Comparison of ENCODE assay signal across 8 cellular contexts in genomic region chr15:74783072-74783807, GRCh38. TPM values are rescaled to one million over a fixed set of nuclear protein-coding genes. Genes with fewer than 3 reads are reported as not detected.
DNase-seq lines count a peak whose midpoint lies in the region; ATAC-seq, FAIRE-seq and TF ChIP-seq lines count a peak whose summit lies in the region.

No MANE protein-coding gene starts in this region.

- peak; percentile 38 for DNase-seq in A673 (ENCODE audit: low spot score)
- no peak for DNase-seq in GM19239 (ENCODE audit: insufficient read length, low spot score)
- peak; percentile 64 for DNase-seq in endodermal cell
- DNase-seq in naive thymus-derived CD8-positive, alpha-beta T cell = no peak
- no peak for DNase-seq in cerebellar nuclear complex (lab: John Stamatoyannopoulos, UW)
- DNase-seq in globus pallidus (ENCODE audit: low spot score) = no peak
- DNase-seq in NCI-H2029 (lab: John Stamatoyannopoulos, UW) = no peak

- peaks cover 4% of the 10 kb centered on the region for H3K36me3 Mint-ChIP-seq in endodermal cell (ENCODE audit: low read depth)
- peaks cover 0 to 3% (median 0%) of the 10 kb centered on the region in 3 donors for H3K36me3 Mint-ChIP-seq in naive thymus-derived CD8-positive, alpha-beta T cell

- H3K36me3 ChIP-seq in A673 (ENCODE audit: insufficient read depth, low read length, poor library complexity, severe bottlenecking) (peaks cover 1% of the 10 kb centered on the region), endodermal cell (ENCODE audit: control insufficient read depth, insufficient read depth, low read length) (peaks cover 14% of the 10 kb centered on the region)

- peak overlapping the region; percentile 58 for H3K27ac Mint-ChIP-seq in endodermal cell
- peak overlapping the region; percentile 86 to 99 (median 94) for H3K27ac Mint-ChIP-seq in naive thymus-derived CD8-positive, alpha-beta T cell

- ATAC-seq in SK-N-SH treated with all-trans-retinoic acid at 6 μM for 48 hours = peak; percentile 54
- ATAC-seq in naive thymus-derived CD8-positive, alpha-beta T cell = no peak

- TF ChIP-seq CTCF in A673 (conservative IDR thresholded peaks at IDR 0.05; ENCODE audit: low read depth, low read length) (no peak), endodermal cell (conservative IDR thresholded peaks at IDR 0.05) (no peak)

- H3K9ac ChIP-seq in endodermal cell (ENCODE audit: extremely low read depth, low read length, poor library complexity, severe bottlenecking) = peak overlapping the region; percentile 62

- H3K27me3 ChIP-seq in A673 (replicated peaks; ENCODE audit: insufficient read depth, low read depth, low read length, poor library complexity) (no peaks in the 10 kb centered on the region), endodermal cell (ENCODE audit: control insufficient read depth, insufficient read depth, low read length, poor library complexity, severe bottlenecking) (no peaks in the 10 kb centered on the region)

- POLR2A ChIA-PET in A673 (lab: Charles Lee; ENCODE audit: low non-redundant PET) = no interaction called here
- POLR2A ChIA-PET in naive thymus-derived CD8-positive, alpha-beta T cell (lab: Charles Lee) = interaction anchor here (1.1 to 32.7 kb wide), 8 partner anchors 0 to 669 kb away, joined by 3 to 1300 read pairs (median 8); partner anchors contain the start of genes CSK, SIN3A and ULK3

- peak; percentile 66 for FAIRE-seq in GM19239 (lab: Jason Lieb, UNC)

- peaks cover 61% of the 10 kb centered on the region for H3K4me1 ChIP-seq in A673 (ENCODE audit: insufficient read depth, low read length, poor library complexity, severe bottlenecking)
- H3K4me1 ChIP-seq in endodermal cell (ENCODE audit: control insufficient read depth, insufficient read depth, low read length) = peaks cover 6% of the 10 kb centered on the region

- H3K27me3 Mint-ChIP-seq in endodermal cell (ENCODE audit: insufficient read depth) = peaks cover 16% of the 10 kb centered on the region
- peaks cover 0 to 2% (median 0%) of the 10 kb centered on the region in 5 donors for H3K27me3 Mint-ChIP-seq in naive thymus-derived CD8-positive, alpha-beta T cell

- intact Hi-C loops in A673 (cut with micrococcal nuclease; ENCODE audit: unreplicated experiment) = no loop called here

- H3K4me3 Mint-ChIP-seq in endodermal cell = peak overlapping the region; percentile 80
- peak overlapping the region; percentile 85 to 97 (median 93) for H3K4me3 Mint-ChIP-seq in naive thymus-derived CD8-positive, alpha-beta T cell

- BruUV-seq in A673 (replicated peaks; lab: Mats Ljungman, UMichigan) = no TSS peak

- 41 to 49% methylated on average over 8 to 13 of the region's 13 CpGs for WGBS in endodermal cell (ENCODE audit: insufficient coverage in 1 of 2, insufficient read length in 1 of 2), 2 experiments

- H3K4me1 Mint-ChIP-seq in endodermal cell = peaks cover 26% of the 10 kb centered on the region
- H3K4me1 Mint-ChIP-seq in naive thymus-derived CD8-positive, alpha-beta T cell = peaks cover 53 to 77% (median 70%) of the 10 kb centered on the region in 4 donors

- H3K9me3 ChIP-seq in A673 (ENCODE audit: low read depth, low read length, poor library complexity, severe bottlenecking) (no peaks in the 10 kb centered on the region), endodermal cell (ENCODE audit: control insufficient read depth, low read length) (no peaks in the 10 kb centered on the region)

- no peaks in the 10 kb centered on the region for H3K9me3 Mint-ChIP-seq in endodermal cell
- no peaks in the 10 kb centered on the region for H3K9me3 Mint-ChIP-seq in naive thymus-derived CD8-positive, alpha-beta T cell

- CTCF ChIA-PET in A673 (lab: Charles Lee) = interaction anchor here (0.7 to 2.9 kb wide), 2 partner anchors 14 to 43 kb away, joined by 8 read pairs; partner anchors contain the start of gene CPLX3

- H3K4me3 ChIP-seq in A673 (ENCODE audit: low read depth, low read length, poor library complexity, severe bottlenecking) (peak overlapping the region; percentile 93), endodermal cell (ENCODE audit: low read length) (peak overlapping the region; percentile 86)

- H3K27ac ChIP-seq in A673 (ENCODE audit: low read depth, low read length, poor library complexity, severe bottlenecking) (peak overlapping the region; percentile 64), endodermal cell (ENCODE audit: low read depth, low read length) (no peak overlapping the region)

TF ChIP-seq in SK-N-SH treated with all-trans-retinoic acid at 6 μM for 48 hours, 23 proteins besides CTCF, POLR2A, EP300 and RAD21 (continues in another document):
- no peak for TF ChIP-seq ZFP30 (CRISPR knock-in tag; IDR thresholded peaks at IDR 0.05)
- TF ChIP-seq ZFP3 (CRISPR knock-in tag; IDR thresholded peaks at IDR 0.05) = no peak
- TF ChIP-seq BACH2 (CRISPR knock-in tag; IDR thresholded peaks at IDR 0.05; ENCODE audit: borderline replicate concordance) = no peak
- TF ChIP-seq ISL1 (CRISPR knock-in tag; IDR thresholded peaks at IDR 0.05) = no peak
- TF ChIP-seq OSR1 (CRISPR knock-in tag; IDR thresholded peaks at IDR 0.05) = no peak
- TF ChIP-seq ARNTL (CRISPR knock-in tag; IDR thresholded peaks at IDR 0.05; ENCODE audit: borderline replicate concordance, low read depth) = no peak
- no peak for TF ChIP-seq TOX (CRISPR knock-in tag; IDR thresholded peaks at IDR 0.05; ENCODE audit: borderline replicate concordance)
- no peak for TF ChIP-seq GLIS3 (CRISPR knock-in tag; IDR thresholded peaks at IDR 0.05)
- no peak for TF ChIP-seq PATZ1 (CRISPR knock-in tag; IDR thresholded peaks at IDR 0.05; ENCODE audit: borderline replicate concordance)
- TF ChIP-seq TCF4 (CRISPR knock-in tag; IDR thresholded peaks at IDR 0.05; ENCODE audit: borderline replicate concordance) = no peak
- no peak for TF ChIP-seq RARB (CRISPR knock-in tag; IDR thresholded peaks at IDR 0.05)
- TF ChIP-seq CREB5 (CRISPR knock-in tag; IDR thresholded peaks at IDR 0.05; ENCODE audit: low read depth) = no peak

RNA-seq across cellular contexts. Expression of gene CSK, which starts 1.4 kb away (rescaled TPM):
- total RNA-seq in A673 (2021) (90.8 and 103 TPM in 2 replicates), endodermal cell (10 to 100 TPM; 64.3 to 68.5 TPM)
- polyA plus RNA-seq in endodermal cell (2013, experiment 1 of 2) = 47.2 TPM
- 45.1 TPM for polyA plus RNA-seq in endodermal cell (2013, experiment 2 of 2)
- 100 to 1,000 TPM; 220 TPM for total RNA-seq in naive thymus-derived CD8-positive, alpha-beta T cell
- 100 to 1,000 TPM in 1 of 3 donors, 10 to 100 TPM in 2; 70.8 to 124 (median 79.8) TPM for polyA plus RNA-seq in naive thymus-derived CD8-positive, alpha-beta T cell

RNA-seq across cellular contexts. Expression of gene LMAN1L, which starts 29.4 kb away (rescaled TPM):
- total RNA-seq in A673 (2021) = 0.80 TPM in 1 of 2 replicates, not detected in the other
- total RNA-seq in endodermal cell = not detected
- polyA plus RNA-seq in endodermal cell (2013, experiment 1 of 2) = not detected
- not detected for polyA plus RNA-seq in endodermal cell (2013, experiment 2 of 2)
- under 1 TPM; 0.57 to 0.80 TPM for total RNA-seq in naive thymus-derived CD8-positive, alpha-beta T cell
- not detected for polyA plus RNA-seq in naive thymus-derived CD8-positive, alpha-beta T cell

RNA-seq across cellular contexts. Expression of gene CYP1A2, which starts 34.6 kb away (rescaled TPM):
- total RNA-seq in A673 (2021) (not detected in 2 replicates), endodermal cell (not detected)
- not detected for polyA plus RNA-seq in endodermal cell (2013, experiment 1 of 2)
- not detected for polyA plus RNA-seq in endodermal cell (2013, experiment 2 of 2)
- not detected for total RNA-seq in naive thymus-derived CD8-positive, alpha-beta T cell
- polyA plus RNA-seq in naive thymus-derived CD8-positive, alpha-beta T cell = not detected

RNA-seq across cellular contexts. Expression of gene CPLX3, which starts 43.2 kb away (rescaled TPM):
- total RNA-seq in A673 (2021) (0.17 and 0.28 TPM in 2 replicates), endodermal cell (not detected)
- 0.25 TPM for polyA plus RNA-seq in endodermal cell (2013, experiment 1 of 2)
- polyA plus RNA-seq in endodermal cell (2013, experiment 2 of 2) = 0.17 TPM
- total RNA-seq in naive thymus-derived CD8-positive, alpha-beta T cell = under 1 TPM; 0.39 to 0.44 TPM
- not detected for polyA plus RNA-seq in naive thymus-derived CD8-positive, alpha-beta T cell

RNA-seq across cellular contexts. Expression of gene CYP1A1, which starts 57.9 kb away (rescaled TPM):
- 0.33 and 0.62 TPM in 2 replicates for total RNA-seq in A673 (2021)
- not detected for total RNA-seq in endodermal cell
- 0.21 TPM for polyA plus RNA-seq in endodermal cell (2013, experiment 1 of 2)
- polyA plus RNA-seq in endodermal cell (2013, experiment 2 of 2) = 0.21 TPM
- total RNA-seq in naive thymus-derived CD8-positive, alpha-beta T cell = under 1 TPM; 0.18 to 0.27 TPM
- not detected for polyA plus RNA-seq in naive thymus-derived CD8-positive, alpha-beta T cell

Comparison
In these comparisons a context has a peak if more than half of its experiments do, and no peak if none do; other contexts are left out.
1. DNase-seq: peak in A673 (single experiment) and endodermal cell (single experiment); none in GM19239 (single experiment), naive thymus-derived CD8-positive, alpha-beta T cell (0 of 10), cerebellar nuclear complex (0 of 2), globus pallidus (single experiment) and NCI-H2029 (single experiment).